In genomic region chr6:106744781-106745180, GRCh38 we compare ENCODE assay signal across 32 cellular contexts.
"Had no signal": no experiment of that assay in that cellular context is flagged by ENCODE, and none has a peak within 500 bp of the region (broad histone marks: within the 10 kb centered on the region; RNA-seq: fewer than 3 reads in every experiment).

No MANE protein-coding gene starts in this region.

- H3K27ac ChIP-seq: adrenal gland, breast epithelium, Peyer's patch, VCaP had no signal

- H3K9me3 ChIP-seq: adrenal gland, body of pancreas, breast epithelium, Peyer's patch had no signal

- H3K4me3 Mint-ChIP-seq: activated B cell treated with CpG ODN at 0.5 μM for 24 hours; activated CD4-positive, alpha-beta memory T cell treated with anti-CD3 and anti-CD28 coated beads for 36 hours; activated naive CD4-positive, alpha-beta T cell treated with anti-CD3 and anti-CD28 coated beads for 36 hours; activated T-cell treated with anti-CD3 and anti-CD28 coated beads, Interleukin-2, amount 50 U/mL, for 4 hours; activated T-helper 1 cell treated with anti-CD3 and anti-CD28 coated beads, Interleukin-12 subunit alpha, Interleukin-12 subunit beta, Interleukin-2, Interleukin-4 antibody, amounts not matched to agents 30 ng/mL and 10 ng/mL and 1 ng/mL, durations not matched to agents 14 hours and 24 hours and 36 hours had no signal

- H3K27me3 Mint-ChIP-seq: activated B cell treated with CpG ODN at 0.5 μM for 24 hours had no signal

- H3K36me3 ChIP-seq: adrenal gland, breast epithelium, Peyer's patch had no signal

- H3K27ac Mint-ChIP-seq: activated B cell treated with CpG ODN at 0.5 μM for 24 hours; activated CD4-positive, alpha-beta memory T cell treated with anti-CD3 and anti-CD28 coated beads for 36 hours; activated naive CD4-positive, alpha-beta T cell treated with anti-CD3 and anti-CD28 coated beads for 36 hours; activated naive CD4-positive, alpha-beta T cell treated with anti-CD3 and anti-CD28 coated beads, Interleukin-2, amount 50 U/mL, for 72 hours; activated T-helper 1 cell treated with anti-CD3 and anti-CD28 coated beads, Interleukin-12 subunit alpha, Interleukin-12 subunit beta, Interleukin-2, Interleukin-4 antibody, amounts not matched to agents 30 ng/mL and 10 ng/mL and 1 ng/mL, durations not matched to agents 14 hours and 24 hours and 36 hours had no signal

- H3K9me3 Mint-ChIP-seq: activated B cell treated with CpG ODN at 0.5 μM for 24 hours; activated CD4-positive, alpha-beta memory T cell treated with anti-CD3 and anti-CD28 coated beads for 36 hours; activated naive CD4-positive, alpha-beta T cell treated with anti-CD3 and anti-CD28 coated beads for 36 hours; activated naive CD4-positive, alpha-beta T cell treated with anti-CD3 and anti-CD28 coated beads, Interleukin-2, amount 50 U/mL, for 72 hours; activated T-cell treated with anti-CD3 and anti-CD28 coated beads, Interleukin-2, amount 50 U/mL, for 4 hours; activated T-helper 1 cell treated with anti-CD3 and anti-CD28 coated beads, Interleukin-12 subunit alpha, Interleukin-12 subunit beta, Interleukin-2, Interleukin-4 antibody, amounts not matched to agents 30 ng/mL and 10 ng/mL and 1 ng/mL, durations not matched to agents 14 hours and 24 hours and 36 hours had no signal

- H3K4me1 ChIP-seq: adrenal gland, breast epithelium had no signal

- DNase-seq: activated B cell treated with CpG ODN at 0.5 μM for 24 hours; activated CD4-positive, alpha-beta memory T cell treated with anti-CD3 and anti-CD28 coated beads for 36 hours; activated CD4-positive, alpha-beta T cell treated with anti-CD3 and anti-CD28 coated beads for 4 hours; activated CD4-positive, alpha-beta T cell treated with anti-CD3 and anti-CD28 coated beads, Interleukin-2, amount 50 U/mL, for 1 hour; activated CD4-positive, CD25-positive, alpha-beta regulatory T cell treated with anti-CD3 and anti-CD28 coated beads, Interleukin-2, amount 50 U/mL, for 72 hours; activated CD8-positive, alpha-beta memory T cell treated with anti-CD3 and anti-CD28 coated beads, Interleukin-2, amount 50 U/mL, for 4 hours; activated gamma-delta T cell treated with Interleukin-2 at 50 U/mL for 16 hours; activated naive CD4-positive, alpha-beta T cell treated with anti-CD3 and anti-CD28 coated beads for 36 hours; activated T-cell treated with anti-CD3 and anti-CD28 coated beads for 4 hours; activated T-cell treated with anti-CD3 and anti-CD28 coated beads, Interleukin-2, amount 50 U/mL, for 4 hours; adrenal gland; KG1; MM.1S; MV-4-11; NCI-H1092; NCI-H187; NCI-H2107; NCI-H2171; NCI-H2227 treated with DMSO at 0.1 percent for 48 hours; NCI-H526 treated with DMSO at 0.1 percent for 48 hours; Peyer's patch; RPMI8226; SIG-M5; SW 1271; T-helper 1 cell; T-helper 2 cell; T-helper 9 cell had no signal

- H3K4me3 ChIP-seq: adrenal gland, body of pancreas, breast epithelium, Peyer's patch had no signal

- H3K27me3 ChIP-seq: adrenal gland, body of pancreas, breast epithelium, Peyer's patch had no signal

- H3K36me3 Mint-ChIP-seq: activated CD4-positive, alpha-beta memory T cell treated with anti-CD3 and anti-CD28 coated beads for 36 hours; activated naive CD4-positive, alpha-beta T cell treated with anti-CD3 and anti-CD28 coated beads, Interleukin-2, amount 50 U/mL, for 72 hours had no signal
